In the genomic region with DNA sequence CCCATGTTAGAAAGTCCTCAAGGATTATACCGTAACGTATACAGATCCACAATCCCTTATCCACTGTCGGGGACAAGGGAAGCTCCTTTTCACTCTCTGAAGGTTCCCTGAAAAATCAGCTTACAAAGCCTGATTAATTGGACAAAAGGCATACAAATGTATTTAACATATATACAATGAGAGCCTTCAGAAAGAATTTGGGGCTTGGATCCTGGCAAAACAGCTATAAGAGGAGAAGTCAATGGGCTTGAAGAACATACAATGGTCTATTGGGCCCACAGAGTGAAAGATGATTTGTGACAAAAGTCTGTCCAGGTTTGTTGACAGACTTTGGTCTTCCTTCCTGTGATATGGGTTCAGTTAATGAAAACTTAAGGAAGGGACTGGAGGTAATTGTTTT, we compare ENCODE assay signal across 9 cellular contexts. TPM values are rescaled to one million over a fixed set of nuclear protein-coding genes. Genes with fewer than 3 reads are reported as not detected.
"Had no signal": no experiment of that assay in that cellular context is flagged by ENCODE, and none has a peak within 500 bp of the region (broad histone marks: within the 10 kb centered on the region; RNA-seq: fewer than 3 reads in every experiment).

No MANE protein-coding gene starts in this region.

- H3K27ac ChIP-seq: GM23248, HL-60 had no signal

- DNase-seq: GM23248, H9, HFFc6, KG1 had no signal

- H3K9ac ChIP-seq: GM23248 had no signal

- H3K9me3 Mint-ChIP-seq: H9, HFFc6 had no signal

- H2AFZ ChIP-seq: GM23248 had no signal

- H3K27ac Mint-ChIP-seq: HFFc6, IgD-negative memory B cell had no signal

- ATAC-seq: HCT116, HepG2 had no signal

- H3K4me3 Mint-ChIP-seq: H9, HFFc6, IgD-negative memory B cell had no signal

- H3K4me3 ChIP-seq: GM23248 had no signal

RNA-seq across cellular contexts. Expression of gene TACSTD2, which starts 10.7 kb away (rescaled TPM):
- total RNA-seq: HepG2, HT1080 had no signal
- polyA plus RNA-seq: HepG2, IgD-negative memory B cell had no signal
